In the genomic region with DNA sequence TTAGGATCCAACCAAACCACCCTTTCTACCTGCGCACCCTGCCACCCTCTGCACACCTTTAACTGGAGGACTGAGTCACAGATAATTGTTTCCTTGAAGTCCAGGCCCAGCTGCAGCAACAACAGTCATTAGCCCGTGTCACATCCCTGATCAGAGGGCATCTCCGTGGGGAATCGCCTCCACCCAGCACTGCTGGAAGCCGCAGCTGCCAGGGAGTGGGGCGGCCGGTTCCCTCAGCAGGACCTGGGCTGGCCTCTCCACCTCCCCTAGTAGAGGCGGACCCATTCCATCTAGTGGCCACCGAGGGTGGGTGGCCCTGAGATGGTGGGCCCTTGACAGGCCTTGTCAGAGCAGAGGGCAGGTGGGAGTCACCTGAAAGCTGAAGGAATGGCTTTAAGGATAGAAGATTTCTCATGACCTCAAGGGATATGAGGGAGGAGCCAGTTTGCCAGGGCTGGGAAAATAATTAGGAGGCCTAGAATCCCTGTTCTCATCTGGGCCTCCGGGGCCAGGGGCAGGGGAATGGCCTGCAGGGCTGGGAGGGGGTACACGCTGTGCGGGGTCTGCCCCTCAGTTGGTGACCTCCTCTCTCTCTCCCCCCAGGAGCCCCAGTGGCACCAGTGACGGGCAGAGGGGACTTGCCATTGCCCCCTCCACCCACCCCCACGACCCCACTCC, we compare ENCODE assay signal across 16 cellular contexts. TPM values are rescaled to one million over a fixed set of nuclear protein-coding genes. Genes with fewer than 3 reads are reported as not detected.
DNase-seq lines count a peak whose midpoint lies in the region; ATAC-seq and TF ChIP-seq lines count a peak whose summit lies in the region.
"Had no signal": no experiment of that assay in that cellular context is flagged by ENCODE, and none has a peak within 500 bp of the region (broad histone marks: within the 10 kb centered on the region; RNA-seq: fewer than 3 reads in every experiment).

No MANE protein-coding gene starts in this region.

- H3K27me3 ChIP-seq in breast epithelium: no peaks in the 10 kb centered on the region

- H3K36me3 Mint-ChIP-seq in MCF 10A (ENCODE audit: insufficient read depth, unreplicated experiment) (peaks cover 17% of the 10 kb centered on the region), T-helper 17 cell (ENCODE audit: low read depth) (peaks cover 2% of the 10 kb centered on the region), immature natural killer cell (peaks cover 0 to 11% (median 8%) of the 10 kb centered on the region in 3 donors)

- H3K4me1 ChIP-seq in breast epithelium: no peaks in the 10 kb centered on the region

- H3K4me3 Mint-ChIP-seq in MCF 10A (ENCODE audit: unreplicated experiment) (no peak overlapping the region), T-helper 17 cell (no peak overlapping the region), immature natural killer cell (peak overlapping the region in 1 of 5 donors; percentile 19)
- no peak overlapping the region for H3K4me3 Mint-ChIP-seq in stimulated activated naive CD8-positive, alpha-beta T cell treated with anti-CD3 and anti-CD28 coated beads, Interleukin-15, amount 100 ng/mL, for 72 hours

- H3K9me3 Mint-ChIP-seq in MCF 10A (ENCODE audit: unreplicated experiment): no peaks in the 10 kb centered on the region
- no peaks in the 10 kb centered on the region for H3K9me3 Mint-ChIP-seq in immature natural killer cell
- H3K9me3 Mint-ChIP-seq in stimulated activated naive CD8-positive, alpha-beta T cell treated with anti-CD3 and anti-CD28 coated beads, Interleukin-15, amount 100 ng/mL, for 72 hours: no peaks in the 10 kb centered on the region
- H3K9me3 Mint-ChIP-seq: activated T-helper 2 cell treated with anti-CD3 and anti-CD28 coated beads, Interferon-gamma antibody, Interleukin-2, Interleukin-4, amounts not matched to agents 10 μg/mL and 5 μg/mL and 100 μg/mL, durations not matched to agents 14 hours and 24 hours and 36 hours had no signal

- H3K9me3 ChIP-seq in breast epithelium: no peaks in the 10 kb centered on the region
- H3K9me3 ChIP-seq in T-helper 17 cell (ENCODE audit: control insufficient read depth, low read length, poor library complexity, severe bottlenecking): no peaks in the 10 kb centered on the region
- H3K9me3 ChIP-seq: psoas muscle had no signal

- H3K27ac ChIP-seq in breast epithelium: no peak overlapping the region
- H3K27ac ChIP-seq: HL-60, KMS-11, psoas muscle had no signal

- DNase-seq in MCF 10A (ENCODE audit: unreplicated experiment) (no peak), breast epithelium (ENCODE audit: low spot score in 2 of 2) (no peak), T-helper 17 cell (no peak), immature natural killer cell (no peak), GM10266 (ENCODE audit: extremely low spot score) (no peak), GDM1 (lab: John Stamatoyannopoulos, UW) (no peak)
- no peak for DNase-seq in stimulated activated naive CD8-positive, alpha-beta T cell treated with anti-CD3 and anti-CD28 coated beads, Interleukin-15, amount 100 ng/mL, for 72 hours
- DNase-seq: activated CD4-positive, alpha-beta T cell treated with anti-CD3 and anti-CD28 coated beads, Interleukin-2, amount 50 U/mL, for 4 hours; hippocampal formation; SHP77 treated with DMSO at 0.1 percent for 48 hours; T1000 had no signal

- BruUV-seq in MCF 10A (replicated peaks; lab: Mats Ljungman, UMichigan): no TSS peak

- POLR2A ChIA-PET in MCF 10A (lab: Yijun Ruan, JAX): no interaction called here

- ATAC-seq in T-helper 17 cell (no peak), GM21576 (IDR thresholded peaks at IDR 0.05; ENCODE audit: unreplicated experiment) (no peak)
- ATAC-seq in stimulated activated naive CD8-positive, alpha-beta T cell treated with anti-CD3 and anti-CD28 coated beads, Interleukin-15, amount 100 ng/mL, for 72 hours: no peak
- ATAC-seq: psoas muscle had no signal

- intact Hi-C loops in MCF 10A (cut with micrococcal nuclease): no loop called here
- intact Hi-C loops in breast epithelium (cut with DNase I; ENCODE audit: low total_unique reads): no loop called here

- H3K27me3 Mint-ChIP-seq in MCF 10A (ENCODE audit: insufficient read depth, unreplicated experiment) (no peaks in the 10 kb centered on the region), T-helper 17 cell (no peaks in the 10 kb centered on the region), immature natural killer cell (ENCODE audit: low read depth in 3 of 3) (peaks cover 0 to 3% (median 2%) of the 10 kb centered on the region in 3 donors)
- no peaks in the 10 kb centered on the region for H3K27me3 Mint-ChIP-seq in stimulated activated naive CD8-positive, alpha-beta T cell treated with anti-CD3 and anti-CD28 coated beads, Interleukin-15, amount 100 ng/mL, for 72 hours

- H3K4me3 ChIP-seq in breast epithelium: no peak overlapping the region
- H3K4me3 ChIP-seq: psoas muscle had no signal

- H3K4me1 Mint-ChIP-seq in MCF 10A (ENCODE audit: insufficient read depth, unreplicated experiment) (peaks cover 6% of the 10 kb centered on the region), T-helper 17 cell (peaks cover 11% of the 10 kb centered on the region), immature natural killer cell (peaks cover 18 to 22% of the 10 kb centered on the region in 2 donors)
- peaks cover 48% of the 10 kb centered on the region for H3K4me1 Mint-ChIP-seq in stimulated activated naive CD8-positive, alpha-beta T cell treated with anti-CD3 and anti-CD28 coated beads, Interleukin-15, amount 100 ng/mL, for 72 hours

- TF ChIP-seq POLR2A in breast epithelium (IDR thresholded peaks at IDR 0.05): no peak

- no peaks in the 10 kb centered on the region for H3K36me3 ChIP-seq in breast epithelium

- H3K27ac Mint-ChIP-seq in MCF 10A (ENCODE audit: low read depth, unreplicated experiment) (peak overlapping the region; percentile 6), T-helper 17 cell (peak overlapping the region; percentile 45), immature natural killer cell (peak overlapping the region in 4 of 6 donors; percentile 63 to 81 (median 67))
- H3K27ac Mint-ChIP-seq in stimulated activated naive CD8-positive, alpha-beta T cell treated with anti-CD3 and anti-CD28 coated beads, Interleukin-15, amount 100 ng/mL, for 72 hours: peak overlapping the region; percentile 63 to 94
- H3K27ac Mint-ChIP-seq: activated T-helper 2 cell treated with anti-CD3 and anti-CD28 coated beads, Interferon-gamma antibody, Interleukin-2, Interleukin-4, amounts not matched to agents 10 μg/mL and 5 μg/mL and 100 μg/mL, durations not matched to agents 14 hours and 24 hours and 36 hours had no signal

- CTCF ChIA-PET in MCF 10A (lab: Yijun Ruan, JAX): interaction anchor here (0.8 kb wide), 1 partner anchor 12 kb away, joined by 5 read pairs; the partner anchor contains the start of gene VKORC1

- TF ChIP-seq CTCF in MCF 10A (IDR thresholded peaks at IDR 0.05; ENCODE audit: unreplicated experiment): no peak
- no peak for TF ChIP-seq CTCF in breast epithelium (IDR thresholded peaks at IDR 0.05)
- TF ChIP-seq CTCF in GM10266 (IDR thresholded peaks at IDR 0.05; ENCODE audit: control insufficient read depth, insufficient read depth, low read depth, missing control alignments): no peak

RNA-seq across cellular contexts. Expression of gene PRSS53, which starts 6.2 kb away (rescaled TPM):
- total RNA-seq in MCF 10A (2022) (4.4 and 5.5 TPM in 2 replicates), breast epithelium (1 to 10 TPM; 1.3 to 2.0 (median 1.3) TPM), T-helper 17 cell (1 to 10 TPM; 3.2 to 4.4 TPM)
- polyA plus RNA-seq in immature natural killer cell: 1 to 10 TPM in 1 of 3 donors, under 1 TPM in 2; 0.27 to 1.4 (median 0.63) TPM

RNA-seq across cellular contexts. Expression of gene ZNF646, which starts 8.3 kb away (rescaled TPM):
- total RNA-seq in MCF 10A (2022) (12.6 and 15.2 TPM in 2 replicates), breast epithelium (10 to 100 TPM; 12.5 to 17.3 (median 13.1) TPM), T-helper 17 cell (10 to 100 TPM; 17.0 to 21.7 TPM)
- 10 to 100 TPM in 1 of 3 donors, 1 to 10 TPM in 1, under 1 TPM in 1; 0.93 to 11.5 (median 2.5) TPM for polyA plus RNA-seq in immature natural killer cell

RNA-seq across cellular contexts. Expression of gene ZNF668, which starts 8.5 kb away (rescaled TPM):
- total RNA-seq in MCF 10A (2022) (11.9 and 15.1 TPM in 2 replicates), breast epithelium (1 to 10 TPM; 6.7 to 8.9 (median 8.8) TPM), T-helper 17 cell (10 to 100 TPM in 1 of 2 donors, 1 to 10 TPM in 1; 9.6 to 12.1 TPM)
- 10 to 100 TPM in 2 of 3 donors, 1 to 10 TPM in 1; 6.8 to 17.2 (median 10.1) TPM for polyA plus RNA-seq in immature natural killer cell

RNA-seq across cellular contexts. Expression of gene VKORC1, which starts 12.1 kb away (rescaled TPM):
- 64.7 and 66.3 TPM in 2 replicates for total RNA-seq in MCF 10A (2022)
- 100 to 1,000 TPM in 1 of 3 donors, 10 to 100 TPM in 2; 82.6 to 143 (median 86.3) TPM for total RNA-seq in breast epithelium
- 10 to 100 TPM; 30.6 to 31.7 TPM for total RNA-seq in T-helper 17 cell
- polyA plus RNA-seq in immature natural killer cell: 100 to 1,000 TPM; 114 to 164 (median 116) TPM

RNA-seq across cellular contexts. Expression of gene BCKDK, which starts 25.7 kb away (rescaled TPM):
- 31.7 and 41.0 TPM in 2 replicates for total RNA-seq in MCF 10A (2022)
- 10 to 100 TPM; 31.8 to 33.6 (median 33.5) TPM for total RNA-seq in breast epithelium
- total RNA-seq in T-helper 17 cell: 1 to 10 TPM; 8.5 to 9.9 TPM
- 10 to 100 TPM; 21.4 to 50.3 (median 30.1) TPM for polyA plus RNA-seq in immature natural killer cell

Comparison
In these comparisons a context has a peak if more than half of its experiments do, and no peak if none do; other contexts are left out.
1. H3K27ac Mint-ChIP-seq: peak in every context shown above with its lines; median percentile 78 in stimulated activated naive CD8-positive, alpha-beta T cell treated with anti-CD3 and anti-CD28 coated beads, Interleukin-15, amount 100 ng/mL, for 72 hours; 67 in immature natural killer cell; 45 in T-helper 17 cell; 6 in MCF 10A.